ENCODE assay signal across 22 cellular contexts in the genomic region with DNA sequence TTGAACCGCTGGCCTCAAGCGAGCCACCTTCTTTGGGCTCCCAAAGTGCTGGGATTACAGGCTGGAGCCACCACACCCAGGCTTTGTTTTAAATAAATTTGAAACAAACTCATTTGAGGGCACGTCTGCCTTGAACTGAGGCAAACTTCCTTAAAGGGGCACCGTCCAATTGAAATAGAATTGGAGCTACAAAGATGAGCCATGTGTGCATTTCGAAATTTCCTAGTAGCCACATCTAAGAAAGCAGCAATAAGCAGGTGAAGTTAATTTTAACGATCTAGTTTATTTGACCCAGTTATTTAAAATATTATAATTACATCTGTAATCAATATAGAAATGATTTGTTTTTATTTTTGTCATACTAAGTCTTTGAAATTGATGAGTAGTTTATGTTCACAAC. TPM values are rescaled to one million over a fixed set of nuclear protein-coding genes. Genes with fewer than 3 reads are reported as not detected.
"Had no signal": no experiment of that assay in that cellular context is flagged by ENCODE, and none has a peak within 500 bp of the region (broad histone marks: within the 10 kb centered on the region; RNA-seq: fewer than 3 reads in every experiment).

No MANE protein-coding gene starts in this region.

- ATAC-seq: activated CD8-positive, alpha-beta T cell treated with anti-CD3 and anti-CD28 coated beads, Interleukin-2, amount 10 ng/mL, durations not matched to agents 7 days and 5 days had no signal

- DNase-seq: activated CD4-positive, alpha-beta T cell treated with anti-CD3 and anti-CD28 coated beads for 48 hours; activated CD4-positive, alpha-beta T cell treated with anti-CD3 and anti-CD28 coated beads, Interleukin-2, amount 50 U/mL, for 4 hours; activated CD4-positive, CD25-positive, alpha-beta regulatory T cell treated with anti-CD3 and anti-CD28 coated beads, Interleukin-2, amount 50 U/mL, for 72 hours; activated CD8-positive, alpha-beta memory T cell treated with anti-CD3 and anti-CD28 coated beads, Interleukin-2, amount 50 U/mL, for 48 hours; activated CD8-positive, alpha-beta T cell treated with anti-CD3 and anti-CD28 coated beads, Interleukin-2, amount 10 ng/mL, durations not matched to agents 7 days and 5 days; activated naive CD4-positive, alpha-beta T cell treated with anti-CD3 and anti-CD28 coated beads, Interleukin-2, amount 50 U/mL, for 16 hours; activated naive CD8-positive, alpha-beta T cell treated with anti-CD3 and anti-CD28 coated beads, Interleukin-2, amount 10 ng/mL, durations not matched to agents 7 days and 5 days; activated T-cell treated with anti-CD3 and anti-CD28 coated beads, Interleukin-2, amount 50 U/mL, for 1 hour; adrenal gland; MG63; NCI-H1105; NCI-H1436; NCI-H1694 treated with DMSO at 0.1 percent for 48 hours; NCI-H2081; NCI-H510A treated with DMSO at 0.1 percent for 48 hours; NCI-H69; NK-92 treated with Interleukin-12 subunit alpha and Interleukin-12 subunit beta, amount 100 ng/mL, for 24 hours; PC-9; SHP77 treated with DMSO at 0.1 percent for 48 hours had no signal

- H3K9me3 ChIP-seq: adrenal gland, MG63 had no signal

- H3K27me3 ChIP-seq: adrenal gland had no signal

- H3K36me3 ChIP-seq: adrenal gland, MG63 had no signal

- H3K9me3 Mint-ChIP-seq: activated naive CD8-positive, alpha-beta T cell treated with anti-CD3 and anti-CD28 coated beads, Interleukin-2, amount 10 ng/mL, durations not matched to agents 7 days and 5 days; IgD-negative memory B cell; T-helper 1 cell treated with Interleukin-12 subunit alpha and Interleukin-12 subunit beta and Interleukin-4 antibody, amounts not matched to agents 30 μg/mL and 1 μg/mL, for 36 hours had no signal

- H3K4me3 Mint-ChIP-seq: activated CD8-positive, alpha-beta T cell treated with anti-CD3 and anti-CD28 coated beads, Interleukin-2, amount 10 ng/mL, durations not matched to agents 7 days and 5 days; activated naive CD8-positive, alpha-beta T cell treated with anti-CD3 and anti-CD28 coated beads, Interleukin-2, amount 10 ng/mL, durations not matched to agents 7 days and 5 days; T-helper 1 cell treated with Interleukin-12 subunit alpha and Interleukin-12 subunit beta and Interleukin-4 antibody, amounts not matched to agents 30 μg/mL and 1 μg/mL, for 36 hours had no signal

- H3K36me3 Mint-ChIP-seq: activated naive CD8-positive, alpha-beta T cell treated with anti-CD3 and anti-CD28 coated beads, Interleukin-2, amount 10 ng/mL, durations not matched to agents 7 days and 5 days; IgD-negative memory B cell had no signal

- H3K27ac ChIP-seq: adrenal gland, KMS-11, PC-9 had no signal

- H3K4me3 ChIP-seq: adrenal gland, MG63, PC-9 had no signal

- H3K27ac Mint-ChIP-seq: activated CD8-positive, alpha-beta T cell treated with anti-CD3 and anti-CD28 coated beads, Interleukin-2, amount 10 ng/mL, durations not matched to agents 7 days and 5 days; activated naive CD8-positive, alpha-beta T cell treated with anti-CD3 and anti-CD28 coated beads, Interleukin-2, amount 10 ng/mL, durations not matched to agents 7 days and 5 days; T-helper 1 cell treated with Interleukin-12 subunit alpha and Interleukin-12 subunit beta and Interleukin-4 antibody, amounts not matched to agents 30 μg/mL and 1 μg/mL, for 36 hours had no signal

- H3K27me3 Mint-ChIP-seq: IgD-negative memory B cell had no signal

RNA-seq across cellular contexts. Expression of a gene that starts 0.8 kb away (rescaled TPM):
- total RNA-seq: activated CD8-positive, alpha-beta T cell treated with anti-CD3 and anti-CD28 coated beads, Interleukin-2, amount 10 ng/mL, durations not matched to agents 7 days and 5 days; activated naive CD8-positive, alpha-beta T cell treated with anti-CD3 and anti-CD28 coated beads, Interleukin-2, amount 10 ng/mL, durations not matched to agents 7 days and 5 days; PC-9 had no signal
- polyA plus RNA-seq: IgD-negative memory B cell had no signal
